Comparison of ENCODE assay signal across 8 cellular contexts in genomic region chr7:112391841-112392286, GRCh38. TPM values are rescaled to one million over a fixed set of nuclear protein-coding genes. Genes with fewer than 3 reads are reported as not detected.
DNase-seq lines count a peak whose midpoint lies in the region; ATAC-seq and TF ChIP-seq lines count a peak whose summit lies in the region.
"Not testable (repeated sequence)": the region's sequence is repeated elsewhere in the genome, so short reads cannot be mapped to it uniquely, and the experiment has no call there.

No MANE protein-coding gene starts in this region.

- ATAC-seq in GM21423 (IDR thresholded peaks at IDR 0.05; ENCODE audit: unreplicated experiment), result peak; percentile 75

- not testable (repeated sequence) for TF ChIP-seq CTCF in Peyer's patch (IDR thresholded peaks at IDR 0.05); epithelial cell of proximal tubule (conservative IDR thresholded peaks at IDR 0.05; ENCODE audit: low read depth, low read length)

- H3K4me3 Mint-ChIP-seq in CD4-positive, alpha-beta memory T cell, result peak overlapping the region; percentile 79 to 89 (median 84)
- H3K4me3 Mint-ChIP-seq in activated T-cell treated with anti-CD3 and anti-CD28 coated beads, Interleukin-2, amount 50 U/mL, for 24 hours, result peak overlapping the region; percentile 74

- TF ChIP-seq POLR2A in Peyer's patch (IDR thresholded peaks at IDR 0.05), result not testable (repeated sequence)

- POLR2A ChIA-PET in CD4-positive, alpha-beta memory T cell (lab: Charles Lee; ENCODE audit: partially characterized antibody), result interaction anchor here (1.4 kb wide), 1 partner anchor 59 kb away, joined by 6 read pairs; the partner anchor contains the start of gene IFRD1

- H3K27me3 ChIP-seq in CD4-positive, alpha-beta memory T cell (ENCODE audit: insufficient read depth, low read length); Peyer's patch; mononuclear cell (ENCODE audit: insufficient read depth, low read length): not testable (repeated sequence)

- not testable (repeated sequence) for H3K4me1 ChIP-seq in CD4-positive, alpha-beta memory T cell (ENCODE audit: insufficient read depth, low read length); Peyer's patch; mononuclear cell (ENCODE audit: insufficient read depth, low read length)

- intact Hi-C loops in CD4-positive, alpha-beta memory T cell (cut with micrococcal nuclease), result loop anchor here (1.0 to 2.0 kb wide), 2 partner anchors 57 to 185 kb away; partner anchors contain the start of genes DOCK4 and ZNF277

- peaks cover 8 to 25% (median 17%) of the 10 kb centered on the region in 4 donors for H3K4me1 Mint-ChIP-seq in CD4-positive, alpha-beta memory T cell
- H3K4me1 Mint-ChIP-seq in activated T-cell treated with anti-CD3 and anti-CD28 coated beads, Interleukin-2, amount 50 U/mL, for 24 hours (ENCODE audit: low read depth), result peaks cover 12% of the 10 kb centered on the region

- peak overlapping the region in 1 of 2 donors; percentile 52 for H3K4me3 ChIP-seq in CD4-positive, alpha-beta memory T cell (ENCODE audit: low read length in 2 of 2)
- H3K4me3 ChIP-seq in Peyer's patch (peak overlapping the region; percentile 40 to 63 (median 56)), epithelial cell of proximal tubule (ENCODE audit: low read depth, low read length) (peak overlapping the region; percentile 68), mononuclear cell (ENCODE audit: low read length) (peak overlapping the region; percentile 48)

- CTCF ChIA-PET in CD4-positive, alpha-beta memory T cell (lab: Charles Lee; ENCODE audit: partially characterized antibody), result not testable (repeated sequence)

- H3K36me3 Mint-ChIP-seq in CD4-positive, alpha-beta memory T cell; activated T-cell treated with anti-CD3 and anti-CD28 coated beads, Interleukin-2, amount 50 U/mL, for 24 hours (ENCODE audit: low read depth): not testable (repeated sequence)

- peaks cover 0 to 11% of the 10 kb centered on the region in 2 donors for H3K27me3 Mint-ChIP-seq in CD4-positive, alpha-beta memory T cell
- H3K27me3 Mint-ChIP-seq in activated T-cell treated with anti-CD3 and anti-CD28 coated beads, Interleukin-2, amount 50 U/mL, for 24 hours, result not testable (repeated sequence)

- H3K36me3 ChIP-seq in CD4-positive, alpha-beta memory T cell (ENCODE audit: insufficient read depth, low read length); Peyer's patch: not testable (repeated sequence)

- not testable (repeated sequence) for H3K9me3 ChIP-seq in CD4-positive, alpha-beta memory T cell (ENCODE audit: control insufficient read depth in 1 of 2, low read length in 2 of 2); Peyer's patch; mononuclear cell (ENCODE audit: low read depth, low read length)

- not testable (repeated sequence) for H3K9me3 Mint-ChIP-seq in CD4-positive, alpha-beta memory T cell; activated T-cell treated with anti-CD3 and anti-CD28 coated beads, Interleukin-2, amount 50 U/mL, for 24 hours

- H3K27ac Mint-ChIP-seq in CD4-positive, alpha-beta memory T cell, result peak overlapping the region; percentile 57 to 91 (median 85)
- peak overlapping the region; percentile 91 for H3K27ac Mint-ChIP-seq in activated T-cell treated with anti-CD3 and anti-CD28 coated beads, Interleukin-2, amount 50 U/mL, for 24 hours

- peak overlapping the region; percentile 18 for H3K27ac ChIP-seq in CD4-positive, alpha-beta memory T cell (ENCODE audit: low read depth, low read length)
- H3K27ac ChIP-seq in Peyer's patch, result peak overlapping the region; percentile 67 to 76 (median 74)

- DNase-seq in CD4-positive, alpha-beta memory T cell, result peak; percentile 73 to 78 (median 76)
- DNase-seq in Kasumi-1 (lab: John Stamatoyannopoulos, UW) (peak; percentile 83 to 84), Peyer's patch (peak; percentile 59 to 87 (median 67))
- peak; percentile 88 for DNase-seq in activated T-cell treated with anti-CD3 and anti-CD28 coated beads, Interleukin-2, amount 50 U/mL, for 24 hours
- DNase-seq in epithelial cell of proximal tubule (ENCODE audit: low read depth), result not testable (repeated sequence)
- DNase-seq in stimulated activated CD8-positive, alpha-beta memory T cell treated with anti-CD3 and anti-CD28 coated beads, Interleukin-12 subunit alpha, Interleukin-12 subunit beta, amount 100 ng/mL, for 4 hours (ENCODE audit: low read depth), result peak; percentile 59

RNA-seq across cellular contexts. Expression of gene IFRD1, which starts 58.4 kb away (rescaled TPM):
- total RNA-seq in CD4-positive, alpha-beta memory T cell, result 10 to 100 TPM; 54.2 to 57.0 TPM
- 10 to 100 TPM; 19.8 to 33.0 TPM for polyA plus RNA-seq in CD4-positive, alpha-beta memory T cell
- total RNA-seq in Peyer's patch, result 100 to 1,000 TPM in 1 of 4 donors, 10 to 100 TPM in 3; 52.0 to 109 (median 60.7) TPM
- 18.0 and 27.3 TPM in 2 replicates for total RNA-seq in epithelial cell of proximal tubule
- total RNA-seq in mononuclear cell, result 180 TPM
